1 cellular context compared by ENCODE assay signal in the genomic region with DNA sequence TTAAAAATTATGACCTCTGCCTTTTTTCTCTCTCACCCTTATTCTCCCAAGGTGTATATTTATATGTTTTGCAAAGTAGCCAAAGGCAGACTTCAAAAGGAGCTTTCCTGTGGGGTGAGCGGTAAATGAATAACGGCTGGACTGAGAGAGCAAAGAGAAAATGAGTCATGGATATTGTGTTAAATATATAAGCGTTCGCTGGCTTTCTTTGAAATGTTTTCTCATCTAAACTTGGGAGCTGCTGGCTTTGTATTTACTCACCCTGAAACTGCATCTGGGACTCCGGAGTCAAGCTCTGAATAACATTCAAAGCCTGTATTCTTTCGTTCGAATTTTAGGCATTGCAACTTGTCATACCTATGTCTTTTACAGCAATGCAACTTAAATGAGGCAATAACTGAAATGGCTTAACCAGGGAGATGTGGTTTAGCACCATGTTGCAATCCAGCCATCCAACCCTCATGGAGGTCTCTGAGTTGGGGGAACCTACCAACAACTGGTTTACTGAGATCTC.
TF ChIP-seq lines count a peak whose summit lies in the region.

No MANE protein-coding gene starts in this region.

TF ChIP-seq in HepG2, 621 proteins besides CTCF, POLR2A, EP300 and RAD21 (continued from another document and continues in another):
- TF ChIP-seq, protein P1, sequence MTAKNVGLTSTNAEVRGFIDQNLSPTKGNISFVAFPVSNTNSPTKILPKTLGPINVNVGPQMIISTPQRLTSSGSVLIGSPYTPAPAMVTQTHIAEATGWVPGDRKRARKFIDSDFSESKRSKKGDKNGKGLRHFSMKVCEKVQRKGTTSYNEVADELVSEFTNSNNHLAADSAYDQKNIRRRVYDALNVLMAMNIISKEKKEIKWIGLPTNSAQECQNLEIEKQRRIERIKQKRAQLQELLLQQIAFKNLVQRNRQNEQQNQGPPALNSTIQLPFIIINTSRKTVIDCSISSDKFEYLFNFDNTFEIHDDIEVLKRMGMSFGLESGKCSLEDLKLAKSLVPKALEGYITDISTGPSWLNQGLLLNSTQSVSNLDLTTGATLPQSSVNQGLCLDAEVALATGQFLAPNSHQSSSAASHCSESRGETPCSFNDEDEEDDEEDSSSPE (CRISPR knock-in tag; IDR thresholded peaks at IDR 0.05) = no peak
- peak; percentile 95 for TF ChIP-seq TCF7 (IDR thresholded peaks at IDR 0.05; ENCODE audit: low read depth)
- no peak for TF ChIP-seq ZNF629 (CRISPR knock-in tag; conservative IDR thresholded peaks at IDR 0.05)
- TF ChIP-seq PPARG (CRISPR knock-in tag; conservative IDR thresholded peaks at IDR 0.05) = peak; percentile 78; the same call in 1 of the 2 replicates
- no peak for TF ChIP-seq ELF1 (CRISPR knock-in tag; IDR thresholded peaks at IDR 0.05)
- TF ChIP-seq, protein P2, sequence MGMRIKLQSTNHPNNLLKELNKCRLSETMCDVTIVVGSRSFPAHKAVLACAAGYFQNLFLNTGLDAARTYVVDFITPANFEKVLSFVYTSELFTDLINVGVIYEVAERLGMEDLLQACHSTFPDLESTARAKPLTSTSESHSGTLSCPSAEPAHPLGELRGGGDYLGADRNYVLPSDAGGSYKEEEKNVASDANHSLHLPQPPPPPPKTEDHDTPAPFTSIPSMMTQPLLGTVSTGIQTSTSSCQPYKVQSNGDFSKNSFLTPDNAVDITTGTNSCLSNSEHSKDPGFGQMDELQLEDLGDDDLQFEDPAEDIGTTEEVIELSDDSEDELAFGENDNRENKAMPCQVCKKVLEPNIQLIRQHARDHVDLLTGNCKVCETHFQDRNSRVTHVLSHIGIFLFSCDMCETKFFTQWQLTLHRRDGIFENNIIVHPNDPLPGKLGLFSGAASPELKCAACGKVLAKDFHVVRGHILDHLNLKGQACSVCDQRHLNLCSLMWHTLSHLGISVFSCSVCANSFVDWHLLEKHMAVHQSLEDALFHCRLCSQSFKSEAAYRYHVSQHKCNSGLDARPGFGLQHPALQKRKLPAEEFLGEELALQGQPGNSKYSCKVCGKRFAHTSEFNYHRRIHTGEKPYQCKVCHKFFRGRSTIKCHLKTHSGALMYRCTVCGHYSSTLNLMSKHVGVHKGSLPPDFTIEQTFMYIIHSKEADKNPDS (CRISPR knock-in tag; IDR thresholded peaks at IDR 0.05) = no peak; the same call in 1 of the 2 replicates
- TF ChIP-seq, protein P3, sequence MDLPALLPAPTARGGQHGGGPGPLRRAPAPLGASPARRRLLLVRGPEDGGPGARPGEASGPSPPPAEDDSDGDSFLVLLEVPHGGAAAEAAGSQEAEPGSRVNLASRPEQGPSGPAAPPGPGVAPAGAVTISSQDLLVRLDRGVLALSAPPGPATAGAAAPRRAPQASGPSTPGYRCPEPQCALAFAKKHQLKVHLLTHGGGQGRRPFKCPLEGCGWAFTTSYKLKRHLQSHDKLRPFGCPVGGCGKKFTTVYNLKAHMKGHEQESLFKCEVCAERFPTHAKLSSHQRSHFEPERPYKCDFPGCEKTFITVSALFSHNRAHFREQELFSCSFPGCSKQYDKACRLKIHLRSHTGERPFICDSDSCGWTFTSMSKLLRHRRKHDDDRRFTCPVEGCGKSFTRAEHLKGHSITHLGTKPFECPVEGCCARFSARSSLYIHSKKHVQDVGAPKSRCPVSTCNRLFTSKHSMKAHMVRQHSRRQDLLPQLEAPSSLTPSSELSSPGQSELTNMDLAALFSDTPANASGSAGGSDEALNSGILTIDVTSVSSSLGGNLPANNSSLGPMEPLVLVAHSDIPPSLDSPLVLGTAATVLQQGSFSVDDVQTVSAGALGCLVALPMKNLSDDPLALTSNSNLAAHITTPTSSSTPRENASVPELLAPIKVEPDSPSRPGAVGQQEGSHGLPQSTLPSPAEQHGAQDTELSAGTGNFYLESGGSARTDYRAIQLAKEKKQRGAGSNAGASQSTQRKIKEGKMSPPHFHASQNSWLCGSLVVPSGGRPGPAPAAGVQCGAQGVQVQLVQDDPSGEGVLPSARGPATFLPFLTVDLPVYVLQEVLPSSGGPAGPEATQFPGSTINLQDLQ (CRISPR knock-in tag; IDR thresholded peaks at IDR 0.05) = no peak
- no peak for TF ChIP-seq ZNF747 (CRISPR knock-in tag; IDR thresholded peaks at IDR 0.05; ENCODE audit: borderline replicate concordance)
- no peak for TF ChIP-seq ZBTB7B (CRISPR knock-in tag; IDR thresholded peaks at IDR 0.05)
- TF ChIP-seq AKAP8 (CRISPR knock-in tag; IDR thresholded peaks at IDR 0.05) = no peak
- TF ChIP-seq ZKSCAN8 (CRISPR knock-in tag; IDR thresholded peaks at IDR 0.05; ENCODE audit: borderline replicate concordance) = no peak
- TF ChIP-seq SRY (CRISPR knock-in tag; IDR thresholded peaks at IDR 0.05) = no peak
- TF ChIP-seq HNF4G (IDR thresholded peaks at IDR 0.05; ENCODE audit: borderline replicate concordance, low read depth, low read length) = no peak; the same call in 1 of the 2 replicates
- TF ChIP-seq HNF4G (CRISPR knock-in tag; IDR thresholded peaks at IDR 0.05; ENCODE audit: borderline replicate concordance, low read depth) = no peak
- TF ChIP-seq ZFP36L2 (CRISPR knock-in tag; IDR thresholded peaks at IDR 0.05) = no peak
- no peak for TF ChIP-seq ZNF235 (CRISPR knock-in tag; IDR thresholded peaks at IDR 0.05; ENCODE audit: borderline replicate concordance)
- TF ChIP-seq ZNF772 (CRISPR knock-in tag; IDR thresholded peaks at IDR 0.05) = no peak
- TF ChIP-seq THAP11 (CRISPR knock-in tag; IDR thresholded peaks at IDR 0.05) = no peak; the same call in 1 of the 2 replicates
- TF ChIP-seq ESRRA (CRISPR knock-in tag; IDR thresholded peaks at IDR 0.05; ENCODE audit: low read depth) = no peak
- TF ChIP-seq, protein P4, sequence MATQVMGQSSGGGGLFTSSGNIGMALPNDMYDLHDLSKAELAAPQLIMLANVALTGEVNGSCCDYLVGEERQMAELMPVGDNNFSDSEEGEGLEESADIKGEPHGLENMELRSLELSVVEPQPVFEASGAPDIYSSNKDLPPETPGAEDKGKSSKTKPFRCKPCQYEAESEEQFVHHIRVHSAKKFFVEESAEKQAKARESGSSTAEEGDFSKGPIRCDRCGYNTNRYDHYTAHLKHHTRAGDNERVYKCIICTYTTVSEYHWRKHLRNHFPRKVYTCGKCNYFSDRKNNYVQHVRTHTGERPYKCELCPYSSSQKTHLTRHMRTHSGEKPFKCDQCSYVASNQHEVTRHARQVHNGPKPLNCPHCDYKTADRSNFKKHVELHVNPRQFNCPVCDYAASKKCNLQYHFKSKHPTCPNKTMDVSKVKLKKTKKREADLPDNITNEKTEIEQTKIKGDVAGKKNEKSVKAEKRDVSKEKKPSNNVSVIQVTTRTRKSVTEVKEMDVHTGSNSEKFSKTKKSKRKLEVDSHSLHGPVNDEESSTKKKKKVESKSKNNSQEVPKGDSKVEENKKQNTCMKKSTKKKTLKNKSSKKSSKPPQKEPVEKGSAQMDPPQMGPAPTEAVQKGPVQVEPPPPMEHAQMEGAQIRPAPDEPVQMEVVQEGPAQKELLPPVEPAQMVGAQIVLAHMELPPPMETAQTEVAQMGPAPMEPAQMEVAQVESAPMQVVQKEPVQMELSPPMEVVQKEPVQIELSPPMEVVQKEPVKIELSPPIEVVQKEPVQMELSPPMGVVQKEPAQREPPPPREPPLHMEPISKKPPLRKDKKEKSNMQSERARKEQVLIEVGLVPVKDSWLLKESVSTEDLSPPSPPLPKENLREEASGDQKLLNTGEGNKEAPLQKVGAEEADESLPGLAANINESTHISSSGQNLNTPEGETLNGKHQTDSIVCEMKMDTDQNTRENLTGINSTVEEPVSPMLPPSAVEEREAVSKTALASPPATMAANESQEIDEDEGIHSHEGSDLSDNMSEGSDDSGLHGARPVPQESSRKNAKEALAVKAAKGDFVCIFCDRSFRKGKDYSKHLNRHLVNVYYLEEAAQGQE (IDR thresholded peaks at IDR 0.05; ENCODE audit: borderline replicate concordance in 1 of 2, low read depth in 1 of 2, low read length in 2 of 2) = no peak
- TF ChIP-seq ZNF564 (CRISPR knock-in tag; IDR thresholded peaks at IDR 0.05) = no peak
- TF ChIP-seq ZNF616 (CRISPR knock-in tag; IDR thresholded peaks at IDR 0.05; ENCODE audit: low read depth) = no peak
- no peak for TF ChIP-seq SETDB1 (CRISPR knock-in tag; IDR thresholded peaks at IDR 0.05; ENCODE audit: borderline replicate concordance)
- no peak for TF ChIP-seq NCOA5 (CRISPR knock-in tag; IDR thresholded peaks at IDR 0.05)
- TF ChIP-seq, protein P5, sequence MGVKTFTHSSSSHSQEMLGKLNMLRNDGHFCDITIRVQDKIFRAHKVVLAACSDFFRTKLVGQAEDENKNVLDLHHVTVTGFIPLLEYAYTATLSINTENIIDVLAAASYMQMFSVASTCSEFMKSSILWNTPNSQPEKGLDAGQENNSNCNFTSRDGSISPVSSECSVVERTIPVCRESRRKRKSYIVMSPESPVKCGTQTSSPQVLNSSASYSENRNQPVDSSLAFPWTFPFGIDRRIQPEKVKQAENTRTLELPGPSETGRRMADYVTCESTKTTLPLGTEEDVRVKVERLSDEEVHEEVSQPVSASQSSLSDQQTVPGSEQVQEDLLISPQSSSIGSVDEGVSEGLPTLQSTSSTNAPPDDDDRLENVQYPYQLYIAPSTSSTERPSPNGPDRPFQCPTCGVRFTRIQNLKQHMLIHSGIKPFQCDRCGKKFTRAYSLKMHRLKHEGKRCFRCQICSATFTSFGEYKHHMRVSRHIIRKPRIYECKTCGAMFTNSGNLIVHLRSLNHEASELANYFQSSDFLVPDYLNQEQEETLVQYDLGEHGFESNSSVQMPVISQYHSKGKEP (CRISPR knock-in tag; IDR thresholded peaks at IDR 0.05) = no peak
- TF ChIP-seq ZNF501 (CRISPR knock-in tag; IDR thresholded peaks at IDR 0.05) = no peak
- TF ChIP-seq CBX1 (IDR thresholded peaks at IDR 0.05; ENCODE audit: low read depth) = no peak
- no peak for TF ChIP-seq KLF6 (CRISPR knock-in tag; IDR thresholded peaks at IDR 0.05)
- TF ChIP-seq, protein P6, sequence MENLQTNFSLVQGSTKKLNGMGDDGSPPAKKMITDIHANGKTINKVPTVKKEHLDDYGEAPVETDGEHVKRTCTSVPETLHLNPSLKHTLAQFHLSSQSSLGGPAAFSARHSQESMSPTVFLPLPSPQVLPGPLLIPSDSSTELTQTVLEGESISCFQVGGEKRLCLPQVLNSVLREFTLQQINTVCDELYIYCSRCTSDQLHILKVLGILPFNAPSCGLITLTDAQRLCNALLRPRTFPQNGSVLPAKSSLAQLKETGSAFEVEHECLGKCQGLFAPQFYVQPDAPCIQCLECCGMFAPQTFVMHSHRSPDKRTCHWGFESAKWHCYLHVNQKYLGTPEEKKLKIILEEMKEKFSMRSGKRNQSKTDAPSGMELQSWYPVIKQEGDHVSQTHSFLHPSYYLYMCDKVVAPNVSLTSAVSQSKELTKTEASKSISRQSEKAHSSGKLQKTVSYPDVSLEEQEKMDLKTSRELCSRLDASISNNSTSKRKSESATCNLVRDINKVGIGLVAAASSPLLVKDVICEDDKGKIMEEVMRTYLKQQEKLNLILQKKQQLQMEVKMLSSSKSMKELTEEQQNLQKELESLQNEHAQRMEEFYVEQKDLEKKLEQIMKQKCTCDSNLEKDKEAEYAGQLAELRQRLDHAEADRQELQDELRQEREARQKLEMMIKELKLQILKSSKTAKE (CRISPR knock-in tag; IDR thresholded peaks at IDR 0.05; ENCODE audit: borderline replicate concordance) = no peak
- no peak for TF ChIP-seq ZNF510 (CRISPR knock-in tag; IDR thresholded peaks at IDR 0.05; ENCODE audit: low read depth)
- TF ChIP-seq CEBPB (IDR thresholded peaks at IDR 0.05; ENCODE audit: borderline replicate concordance, low read depth, low read length) = peak; percentile 98
- TF ChIP-seq, protein P7, sequence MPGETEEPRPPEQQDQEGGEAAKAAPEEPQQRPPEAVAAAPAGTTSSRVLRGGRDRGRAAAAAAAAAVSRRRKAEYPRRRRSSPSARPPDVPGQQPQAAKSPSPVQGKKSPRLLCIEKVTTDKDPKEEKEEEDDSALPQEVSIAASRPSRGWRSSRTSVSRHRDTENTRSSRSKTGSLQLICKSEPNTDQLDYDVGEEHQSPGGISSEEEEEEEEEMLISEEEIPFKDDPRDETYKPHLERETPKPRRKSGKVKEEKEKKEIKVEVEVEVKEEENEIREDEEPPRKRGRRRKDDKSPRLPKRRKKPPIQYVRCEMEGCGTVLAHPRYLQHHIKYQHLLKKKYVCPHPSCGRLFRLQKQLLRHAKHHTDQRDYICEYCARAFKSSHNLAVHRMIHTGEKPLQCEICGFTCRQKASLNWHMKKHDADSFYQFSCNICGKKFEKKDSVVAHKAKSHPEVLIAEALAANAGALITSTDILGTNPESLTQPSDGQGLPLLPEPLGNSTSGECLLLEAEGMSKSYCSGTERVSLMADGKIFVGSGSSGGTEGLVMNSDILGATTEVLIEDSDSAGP (CRISPR knock-in tag; IDR thresholded peaks at IDR 0.05; ENCODE audit: borderline replicate concordance) = no peak
- peak; percentile 50; the same call in 1 of the 2 replicates for TF ChIP-seq ATF7 (IDR thresholded peaks at IDR 0.05)
- no peak for TF ChIP-seq ATF7 (CRISPR knock-in tag; IDR thresholded peaks at IDR 0.05)
- no peak for TF ChIP-seq SALL2 (CRISPR knock-in tag; IDR thresholded peaks at IDR 0.05)
- TF ChIP-seq RARA (CRISPR knock-in tag; IDR thresholded peaks at IDR 0.05) = peak; percentile 79
- TF ChIP-seq ZNF547 (CRISPR knock-in tag; IDR thresholded peaks at IDR 0.05) = no peak
- TF ChIP-seq SMC3 (IDR thresholded peaks at IDR 0.05; ENCODE audit: low read length) = no peak; the same call in 1 of the 2 replicates
- TF ChIP-seq, protein P8, sequence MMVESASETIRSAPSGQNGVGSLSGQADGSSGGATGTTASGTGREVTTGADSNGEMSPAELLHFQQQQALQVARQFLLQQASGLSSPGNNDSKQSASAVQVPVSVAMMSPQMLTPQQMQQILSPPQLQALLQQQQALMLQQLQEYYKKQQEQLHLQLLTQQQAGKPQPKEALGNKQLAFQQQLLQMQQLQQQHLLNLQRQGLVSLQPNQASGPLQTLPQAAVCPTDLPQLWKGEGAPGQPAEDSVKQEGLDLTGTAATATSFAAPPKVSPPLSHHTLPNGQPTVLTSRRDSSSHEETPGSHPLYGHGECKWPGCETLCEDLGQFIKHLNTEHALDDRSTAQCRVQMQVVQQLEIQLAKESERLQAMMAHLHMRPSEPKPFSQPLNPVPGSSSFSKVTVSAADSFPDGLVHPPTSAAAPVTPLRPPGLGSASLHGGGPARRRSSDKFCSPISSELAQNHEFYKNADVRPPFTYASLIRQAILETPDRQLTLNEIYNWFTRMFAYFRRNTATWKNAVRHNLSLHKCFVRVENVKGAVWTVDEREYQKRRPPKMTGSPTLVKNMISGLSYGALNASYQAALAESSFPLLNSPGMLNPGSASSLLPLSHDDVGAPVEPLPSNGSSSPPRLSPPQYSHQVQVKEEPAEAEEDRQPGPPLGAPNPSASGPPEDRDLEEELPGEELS (CRISPR knock-in tag; IDR thresholded peaks at IDR 0.05) = peak; percentile 90
- TF ChIP-seq ZNF329 (CRISPR knock-in tag; IDR thresholded peaks at IDR 0.05; ENCODE audit: low read depth) = no peak
- TF ChIP-seq ZMYM2 (CRISPR knock-in tag; IDR thresholded peaks at IDR 0.05) = no peak; the same call in 1 of the 2 replicates
- no peak for TF ChIP-seq ZSCAN21 (CRISPR knock-in tag; IDR thresholded peaks at IDR 0.05; ENCODE audit: borderline replicate concordance)
- no peak for TF ChIP-seq TCF7L2 (IDR thresholded peaks at IDR 0.05; ENCODE audit: low read depth, low read length)
- no peak for TF ChIP-seq SALL1 (CRISPR knock-in tag; IDR thresholded peaks at IDR 0.05)
- TF ChIP-seq ZNF776 (CRISPR knock-in tag; IDR thresholded peaks at IDR 0.05) = no peak
- peak; percentile 37 for TF ChIP-seq LCORL (IDR thresholded peaks at IDR 0.05)
- peak; percentile 75 for TF ChIP-seq LCORL (CRISPR knock-in tag; IDR thresholded peaks at IDR 0.05)
- TF ChIP-seq KDM5A (IDR thresholded peaks at IDR 0.05; ENCODE audit: borderline replicate concordance, low read length) = peak; percentile 26; the same call in 1 of the 2 replicates
- TF ChIP-seq BORCS8-MEF2B (CRISPR knock-in tag; IDR thresholded peaks at IDR 0.05) = no peak
- TF ChIP-seq, protein P9, sequence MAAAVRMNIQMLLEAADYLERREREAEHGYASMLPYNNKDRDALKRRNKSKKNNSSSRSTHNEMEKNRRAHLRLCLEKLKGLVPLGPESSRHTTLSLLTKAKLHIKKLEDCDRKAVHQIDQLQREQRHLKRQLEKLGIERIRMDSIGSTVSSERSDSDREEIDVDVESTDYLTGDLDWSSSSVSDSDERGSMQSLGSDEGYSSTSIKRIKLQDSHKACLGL (CRISPR knock-in tag; IDR thresholded peaks at IDR 0.05) = no peak
